2 cellular contexts compared by ENCODE assay signal in genomic region chr19:55206664-55207500, GRCh38.
A peak's percentile ranks its signal among the peaks of the same experiment; 100 is the strongest.
TF ChIP-seq lines count a peak whose summit lies in the region.

No MANE protein-coding gene starts in this region.

TF ChIP-seq in A549, 52 proteins besides CTCF, POLR2A, EP300 and RAD21:
- no peak for TF ChIP-seq KDM1A (IDR thresholded peaks at IDR 0.05; ENCODE audit: low read depth)
- TF ChIP-seq EHF (CRISPR knock-in tag; IDR thresholded peaks at IDR 0.05), result no peak
- TF ChIP-seq JUN (IDR thresholded peaks at IDR 0.05), result peak in 1 of 2 experiments; percentile 58; a peak in 2 of 5 replicates
- no peak for TF ChIP-seq RCOR1 (IDR thresholded peaks at IDR 0.05; ENCODE audit: low read depth, low read length)
- TF ChIP-seq MAX (IDR thresholded peaks at IDR 0.05), result peak; percentile 83
- peak; percentile 61; the same call in 1 of the 2 replicates for TF ChIP-seq FOSL2 (IDR thresholded peaks at IDR 0.05)
- peak; percentile 99 for TF ChIP-seq FOSL2 (CRISPR knock-in tag; IDR thresholded peaks at IDR 0.05)
- no peak for TF ChIP-seq HDAC2 (IDR thresholded peaks at IDR 0.05)
- no peak for TF ChIP-seq ZNF302 (CRISPR knock-in tag; IDR thresholded peaks at IDR 0.05)
- TF ChIP-seq TP53 (CRISPR knock-in tag; IDR thresholded peaks at IDR 0.05), result no peak
- no peak; the same call in 1 of the 2 replicates for TF ChIP-seq GATA3 (IDR thresholded peaks at IDR 0.05; ENCODE audit: borderline replicate concordance)
- TF ChIP-seq CHD4 (IDR thresholded peaks at IDR 0.05; ENCODE audit: borderline replicate concordance), result no peak
- TF ChIP-seq BHLHE40 (IDR thresholded peaks at IDR 0.05; ENCODE audit: low read depth, low read length), result no peak
- no peak for TF ChIP-seq FOXS1 (CRISPR knock-in tag; IDR thresholded peaks at IDR 0.05)
- TF ChIP-seq RFX5 (IDR thresholded peaks at IDR 0.05), result no peak
- TF ChIP-seq HOXB5 (CRISPR knock-in tag; IDR thresholded peaks at IDR 0.05), result no peak
- no peak for TF ChIP-seq HOXA7 (CRISPR knock-in tag; IDR thresholded peaks at IDR 0.05)
- TF ChIP-seq HMGXB4 (CRISPR knock-in tag; IDR thresholded peaks at IDR 0.05; ENCODE audit: borderline replicate concordance), result no peak
- no peak for TF ChIP-seq CBX2 (IDR thresholded peaks at IDR 0.05; ENCODE audit: borderline replicate concordance, low read depth)
- no peak for TF ChIP-seq BCL3 (IDR thresholded peaks at IDR 0.05)
- TF ChIP-seq E2F6 (IDR thresholded peaks at IDR 0.05; ENCODE audit: borderline replicate concordance, low read depth), result 0 out of 2 replicates have a peak, but pooled peaks have one; percentile 25

TF ChIP-seq in PFSK-1, 5 proteins besides CTCF, POLR2A, EP300 and RAD21:
- peak; percentile 76; the same call in 1 of the 2 replicates for TF ChIP-seq TAF1 (IDR thresholded peaks at IDR 0.05; ENCODE audit: borderline replicate concordance, insufficient read depth, low read length)
- peak; percentile 10 to 77; a peak in 2 of 4 replicates for TF ChIP-seq REST (IDR thresholded peaks at IDR 0.05; ENCODE audit: insufficient read depth in 1 of 2, low read depth in 2 of 2, low read length in 2 of 2)
- TF ChIP-seq POLR2AphosphoS5 (IDR thresholded peaks at IDR 0.05; ENCODE audit: low read depth, low read length), result peak; percentile 92; the same call in 1 of the 2 replicates
- TF ChIP-seq SIN3A (IDR thresholded peaks at IDR 0.05; ENCODE audit: borderline replicate concordance, insufficient read depth, low read length), result peak; percentile 66; the same call in 1 of the 2 replicates
- peak; percentile 80 for TF ChIP-seq FOXP2 (optimal IDR thresholded peaks at IDR 0.05; ENCODE audit: borderline replicate concordance, extremely low read depth, extremely low read length, insufficient read depth)
